Comparison of ENCODE assay signal across 1 cellular context in genomic region chr19:45685045-45685444, GRCh38. TPM values are rescaled to one million over a fixed set of nuclear protein-coding genes. Genes with fewer than 3 reads are reported as not detected.
"Had no signal": no experiment of that assay in that cellular context is flagged by ENCODE, and none has a peak within 500 bp of the region (broad histone marks: within the 10 kb centered on the region; RNA-seq: fewer than 3 reads in every experiment).

No MANE protein-coding gene starts in this region.

RNA-seq across cellular contexts. Expression of gene GIPR, which starts 17.0 kb away (rescaled TPM):
- total RNA-seq: gastrocnemius medialis had no signal
